Comparison of ENCODE assay signal across 26 cellular contexts in the genomic region with DNA sequence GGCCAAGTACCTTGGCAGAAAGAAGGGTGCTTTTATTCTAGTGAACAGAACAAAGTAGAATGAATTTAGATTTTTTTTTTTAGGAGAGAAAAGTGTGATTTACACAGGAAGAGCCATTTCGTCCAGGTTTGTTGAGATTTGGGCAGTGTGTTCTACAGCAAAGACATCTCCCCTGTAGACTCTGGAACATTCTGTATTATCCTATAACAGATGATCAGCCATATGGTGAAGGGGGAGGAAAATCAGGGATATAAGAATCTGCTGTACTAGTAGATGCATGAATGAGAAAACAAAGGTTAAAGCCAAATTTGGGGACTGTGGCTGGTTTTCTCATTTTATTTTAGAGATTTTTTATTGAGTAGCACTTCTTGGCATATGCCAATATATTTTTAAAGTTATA.
"Had no signal": no experiment of that assay in that cellular context is flagged by ENCODE, and none has a peak within 500 bp of the region (broad histone marks: within the 10 kb centered on the region; RNA-seq: fewer than 3 reads in every experiment).

No MANE protein-coding gene starts in this region.

- ATAC-seq: activated CD4-positive, CD25-positive, alpha-beta regulatory T cell treated with anti-CD3 and anti-CD28 coated beads, Interleukin-2, amount 50 U/mL, for 24 hours; activated T-cell treated with anti-CD3 and anti-CD28 coated beads, Interleukin-2, amount 50 U/mL, for 4 hours; activated T-helper 17 cell treated with anti-CD3 and anti-CD28 coated beads, Interleukin-2, amount 50 U/mL, for 72 hours; gastroesophageal sphincter; T-helper 17 cell had no signal

- H3K4me3 Mint-ChIP-seq: activated B cell treated with CpG ODN at 0.5 μM for 24 hours; activated CD4-positive, alpha-beta memory T cell treated with anti-CD3 and anti-CD28 coated beads for 36 hours; activated CD4-positive, alpha-beta T cell treated with anti-CD3 and anti-CD28 coated beads, Interleukin-2, amount 10 ng/mL, durations not matched to agents 24 days and 14 days; activated naive CD8-positive, alpha-beta T cell; activated T-cell treated with anti-CD3 and anti-CD28 coated beads, Interleukin-2, amount 50 U/mL, for 4 hours; activated T-helper 17 cell treated with anti-CD3 and anti-CD28 coated beads, Interleukin-2, amount 50 U/mL, for 72 hours; central memory CD8-positive, alpha-beta T cell; T-helper 17 cell; T-helper 2 cell treated with Interferon-gamma antibody and Interleukin-4, amounts not matched to agents 5 μg/mL and 100 μg/mL, for 36 hours had no signal

- H3K4me1 ChIP-seq: colonic mucosa, esophagus squamous epithelium, gastroesophageal sphincter had no signal

- H3K36me3 ChIP-seq: brain microvascular endothelial cell, colonic mucosa, esophagus squamous epithelium, gastroesophageal sphincter, WERI-Rb-1 had no signal

- H3K4me1 Mint-ChIP-seq: activated B cell treated with CpG ODN at 0.5 μM for 24 hours; activated CD4-positive, alpha-beta T cell treated with anti-CD3 and anti-CD28 coated beads, Interleukin-2, amount 10 ng/mL, durations not matched to agents 24 days and 14 days; activated T-helper 17 cell treated with anti-CD3 and anti-CD28 coated beads, Interleukin-2, amount 50 U/mL, for 72 hours; central memory CD8-positive, alpha-beta T cell; T-helper 17 cell had no signal

- H3K27me3 Mint-ChIP-seq: activated B cell treated with CpG ODN at 0.5 μM for 24 hours; activated CD4-positive, alpha-beta memory T cell treated with anti-CD3 and anti-CD28 coated beads for 36 hours; activated CD4-positive, alpha-beta T cell treated with anti-CD3 and anti-CD28 coated beads, Interleukin-2, amount 10 ng/mL, durations not matched to agents 24 days and 14 days; activated naive CD8-positive, alpha-beta T cell; activated T-helper 17 cell treated with anti-CD3 and anti-CD28 coated beads, Interleukin-2, amount 50 U/mL, for 72 hours; central memory CD8-positive, alpha-beta T cell; T-helper 17 cell had no signal

- H3K27ac Mint-ChIP-seq: activated B cell treated with CpG ODN at 0.5 μM for 24 hours; activated CD4-positive, alpha-beta memory T cell treated with anti-CD3 and anti-CD28 coated beads for 36 hours; activated CD4-positive, alpha-beta T cell treated with anti-CD3 and anti-CD28 coated beads, Interleukin-2, amount 10 ng/mL, durations not matched to agents 24 days and 14 days; activated naive CD8-positive, alpha-beta T cell; activated T-helper 17 cell treated with anti-CD3 and anti-CD28 coated beads, Interleukin-2, amount 50 U/mL, for 72 hours; T-helper 17 cell; T-helper 2 cell treated with Interferon-gamma antibody and Interleukin-4, amounts not matched to agents 5 μg/mL and 100 μg/mL, for 36 hours had no signal

- DNase-seq: activated B cell treated with CpG ODN at 0.5 μM for 24 hours; activated CD4-positive, alpha-beta memory T cell treated with anti-CD3 and anti-CD28 coated beads for 36 hours; activated CD4-positive, alpha-beta T cell treated with anti-CD3 and anti-CD28 coated beads, Interleukin-2, amount 10 ng/mL, durations not matched to agents 24 days and 14 days; activated CD8-positive, alpha-beta memory T cell treated with anti-CD3 and anti-CD28 coated beads for 24 hours; activated effector memory CD4-positive, alpha-beta T cell treated with Interleukin-2 at 50 U/mL for 16 hours; activated gamma-delta T cell treated with Interleukin-2 at 50 U/mL for 16 hours; activated naive CD4-positive, alpha-beta T cell treated with anti-CD3 and anti-CD28 coated beads, Interleukin-2, amount 50 U/mL, for 16 hours; activated naive CD4-positive, alpha-beta T cell treated with Interleukin-2 at 50 U/mL for 16 hours; activated T-cell treated with anti-CD3 and anti-CD28 coated beads, Interleukin-2, amount 50 U/mL, for 4 hours; amniotic stem cell; brain microvascular endothelial cell; colonic mucosa; effector CD8-positive, alpha-beta T cell; esophagus squamous epithelium; foreskin melanocyte; head of caudate nucleus; T-helper 1 cell; T-helper 17 cell; T1000; WERI-Rb-1 had no signal

- H3K36me3 Mint-ChIP-seq: activated CD4-positive, alpha-beta memory T cell treated with anti-CD3 and anti-CD28 coated beads for 36 hours; activated naive CD8-positive, alpha-beta T cell had no signal

- H3K4me3 ChIP-seq: colonic mucosa, esophagus squamous epithelium, gastroesophageal sphincter had no signal

- H3K9me3 ChIP-seq: colonic mucosa, esophagus squamous epithelium, gastroesophageal sphincter had no signal
